In the genomic region with DNA sequence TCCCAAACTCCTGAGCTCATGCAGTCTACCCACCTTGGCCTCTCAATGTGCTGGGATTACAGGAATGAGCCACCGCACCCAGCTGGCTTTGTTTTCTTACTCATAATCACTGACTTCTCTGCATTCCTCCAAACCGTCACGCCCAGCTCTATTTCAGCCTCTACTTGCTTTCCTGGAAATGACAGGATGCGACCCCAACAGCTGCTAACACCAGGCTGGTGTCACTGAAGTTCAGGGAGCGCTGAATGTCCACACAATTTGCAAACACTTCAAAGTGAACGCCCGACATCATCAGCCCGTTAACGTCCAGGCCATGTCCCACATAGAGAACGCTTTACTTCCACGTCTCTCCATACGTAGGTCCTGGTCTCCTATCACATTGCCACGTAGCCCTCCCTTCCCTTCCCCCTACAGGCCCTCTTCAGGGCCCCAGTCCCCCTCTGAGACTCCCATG, we compare ENCODE assay signal across 14 cellular contexts. TPM values are rescaled to one million over a fixed set of nuclear protein-coding genes. Genes with fewer than 3 reads are reported as not detected.
A peak's percentile ranks its signal among the peaks of the same experiment; 100 is the strongest.
DNase-seq lines count a peak whose midpoint lies in the region; ATAC-seq and TF ChIP-seq lines count a peak whose summit lies in the region.
"Had no signal": no experiment of that assay in that cellular context is flagged by ENCODE, and none has a peak within 500 bp of the region (broad histone marks: within the 10 kb centered on the region; RNA-seq: fewer than 3 reads in every experiment).

No MANE protein-coding gene starts in this region.

- H3K9ac ChIP-seq in adipocyte (ENCODE audit: low read length), result no peak overlapping the region

- no peak for ATAC-seq in GM21619 (IDR thresholded peaks at IDR 0.05; ENCODE audit: unreplicated experiment)
- ATAC-seq: natural killer cell treated with Interleukin-12 subunit alpha and Interleukin-12 subunit beta and Interleukin-15 and Interleukin-18, amount 100 ng/mL, for 72 hours had no signal

- no peaks in the 10 kb centered on the region for H3K36me3 ChIP-seq in adipocyte (ENCODE audit: control insufficient read depth, insufficient read depth, low read length, severe bottlenecking)
- H3K36me3 ChIP-seq: HAP-1 had no signal

- DNase-seq in HCEC 1CT (peak; percentile 2), adipocyte (ENCODE audit: low read depth) (peak; percentile 34), fibroblast of villous mesenchyme (ENCODE audit: low read depth) (peak; percentile 22), retina (peak; percentile 44), NCI-H2029 treated with DMSO at 0.1 percent for 48 hours (lab: John Stamatoyannopoulos, UW) (no peak), NOMO-1 (lab: John Stamatoyannopoulos, UW; ENCODE audit: unreplicated experiment in 2 of 2) (no peak), cerebellar cortex (ENCODE audit: low spot score) (no peak)
- DNase-seq: activated CD4-positive, alpha-beta T cell treated with anti-CD3 and anti-CD28 coated beads, Interleukin-2, amount 50 U/mL, for 48 hours; activated effector memory CD4-positive, alpha-beta T cell treated with anti-CD3 and anti-CD28 coated beads, Interleukin-2, amount 50 U/mL, for 16 hours; foreskin melanocyte had no signal

- H3K9me3 ChIP-seq in adipocyte (ENCODE audit: control insufficient read depth, low read length), result no peaks in the 10 kb centered on the region
- H3K9me3 ChIP-seq: HAP-1 had no signal

- no peaks in the 10 kb centered on the region for H3K4me1 ChIP-seq in adipocyte (ENCODE audit: control insufficient read depth, insufficient read depth, low read length)
- H3K4me1 ChIP-seq: HAP-1 had no signal

- peaks cover 22% of the 10 kb centered on the region for H3K27me3 ChIP-seq in adipocyte (replicated peaks; ENCODE audit: control insufficient read depth, insufficient read depth, low read length)

- TF ChIP-seq CTCF in fibroblast of villous mesenchyme (IDR thresholded peaks at IDR 0.05; ENCODE audit: insufficient read depth, low read depth, low read length), result no peak

- no peak overlapping the region for H3K4me3 ChIP-seq in adipocyte (ENCODE audit: low read length)
- no peak overlapping the region for H3K4me3 ChIP-seq in fibroblast of villous mesenchyme (ENCODE audit: low read depth, low read length)
- H3K4me3 ChIP-seq: HAP-1, skin epidermis had no signal

RNA-seq across cellular contexts. Expression of gene PROSER2, which starts 12.8 kb away (rescaled TPM):
- total RNA-seq in fibroblast of villous mesenchyme, result 1.9 and 3.9 TPM in 2 replicates

Comparison
In these comparisons a context has a peak if more than half of its experiments do, and no peak if none do; other contexts are left out.
1. DNase-seq: peak in HCEC 1CT (single experiment), adipocyte (single experiment), fibroblast of villous mesenchyme (single experiment) and retina (single experiment); none in NCI-H2029 treated with DMSO at 0.1 percent for 48 hours (single experiment), NOMO-1 (0 of 2) and cerebellar cortex (single experiment).